Comparison of ENCODE assay signal across 20 cellular contexts in genomic region chr13:74560325-74560724, GRCh38.
A peak's percentile ranks its signal among the peaks of the same experiment; 100 is the strongest.
DNase-seq lines count a peak whose midpoint lies in the region; ATAC-seq, FAIRE-seq and TF ChIP-seq lines count a peak whose summit lies in the region.
"Had no signal": no experiment of that assay in that cellular context is flagged by ENCODE, and none has a peak within 500 bp of the region (broad histone marks: within the 10 kb centered on the region; RNA-seq: fewer than 3 reads in every experiment).

No MANE protein-coding gene starts in this region.

- ATAC-seq in GM19351 (IDR thresholded peaks at IDR 0.05; ENCODE audit: unreplicated experiment) (peak; percentile 46), HG02798 (IDR thresholded peaks at IDR 0.05; ENCODE audit: poor library complexity, unreplicated experiment) (peak; percentile 61), HG03442 (IDR thresholded peaks at IDR 0.05; ENCODE audit: unreplicated experiment) (peak; percentile 69)
- ATAC-seq: left lung, Right ventricle myocardium inferior had no signal

- H3K9ac ChIP-seq in BLaER1 (no peak overlapping the region), kidney (ENCODE audit: low read length in 2 of 2) (no peak overlapping the region)

- TF ChIP-seq CTCF in kidney (IDR thresholded peaks at IDR 0.05; ENCODE audit: borderline replicate concordance, extremely low read depth, insufficient read depth), result no peak

- no peaks in the 10 kb centered on the region for H3K9me3 ChIP-seq in BLaER1
- H3K9me3 ChIP-seq in kidney (ENCODE audit: control insufficient read depth in 1 of 2, low read length in 2 of 2), result no peaks in the 10 kb centered on the region
- H3K9me3 ChIP-seq: left lung had no signal

- intact Hi-C loops in cardiac septum (cut with DNase I) (no loop called here), kidney (cut with DNase I) (no loop called here)

- no peak overlapping the region for H3K4me3 ChIP-seq in BLaER1
- no peak overlapping the region for H3K4me3 ChIP-seq in kidney (ENCODE audit: low read length in 2 of 2)
- H3K4me3 ChIP-seq: left lung had no signal

- peak overlapping the region; percentile 43 for H3K4me2 ChIP-seq in BLaER1

- H3K27me3 ChIP-seq in BLaER1, result no peaks in the 10 kb centered on the region
- H3K27me3 ChIP-seq: left lung had no signal

- H4K20me1 ChIP-seq in BLaER1, result no peaks in the 10 kb centered on the region

- H3K36me3 ChIP-seq in BLaER1, result no peaks in the 10 kb centered on the region
- no peaks in the 10 kb centered on the region for H3K36me3 ChIP-seq in kidney (ENCODE audit: control insufficient read depth in 1 of 2, insufficient read depth in 2 of 2, low read length in 2 of 2)
- H3K36me3 ChIP-seq: left lung had no signal

- no peak for DNase-seq in NCI-H1417 treated with DMSO at 0.1 percent for 48 hours (lab: John Stamatoyannopoulos, UW)
- DNase-seq in cardiac septum (ENCODE audit: low spot score), result no peak
- no peak for DNase-seq in amygdala (lab: John Stamatoyannopoulos, UW)
- DNase-seq in kidney, result no peak
- DNase-seq: activated CD8-positive, alpha-beta memory T cell treated with anti-CD3 and anti-CD28 coated beads for 24 hours; activated naive CD4-positive, alpha-beta T cell treated with anti-CD3 and anti-CD28 coated beads, Interleukin-2, amount 10 ng/mL, durations not matched to agents 7 days and 5 days; central memory CD4-positive, alpha-beta T cell; DMS 273 treated with DMSO at 0.1 percent for 48 hours; head of caudate nucleus; left lung; NCI-H1105; NCI-H526 had no signal

- no peak for FAIRE-seq in kidney (lab: Jason Lieb, UNC)
- FAIRE-seq: A204.1, H54 had no signal

- H3K27ac ChIP-seq in BLaER1 (no peak overlapping the region), kidney (ENCODE audit: low read depth in 2 of 2, low read length in 2 of 2) (no peak overlapping the region)
- H3K27ac ChIP-seq: epithelial cell of prostate, left lung had no signal

- H3K4me1 ChIP-seq in BLaER1 (peaks cover 15% of the 10 kb centered on the region), kidney (ENCODE audit: control insufficient read depth in 1 of 2, insufficient read depth in 1 of 2, low read depth in 1 of 2, low read length in 2 of 2) (no peaks in the 10 kb centered on the region)
- H3K4me1 ChIP-seq: left lung had no signal
